Comparison of ENCODE assay signal across 1 cellular context in the genomic region with DNA sequence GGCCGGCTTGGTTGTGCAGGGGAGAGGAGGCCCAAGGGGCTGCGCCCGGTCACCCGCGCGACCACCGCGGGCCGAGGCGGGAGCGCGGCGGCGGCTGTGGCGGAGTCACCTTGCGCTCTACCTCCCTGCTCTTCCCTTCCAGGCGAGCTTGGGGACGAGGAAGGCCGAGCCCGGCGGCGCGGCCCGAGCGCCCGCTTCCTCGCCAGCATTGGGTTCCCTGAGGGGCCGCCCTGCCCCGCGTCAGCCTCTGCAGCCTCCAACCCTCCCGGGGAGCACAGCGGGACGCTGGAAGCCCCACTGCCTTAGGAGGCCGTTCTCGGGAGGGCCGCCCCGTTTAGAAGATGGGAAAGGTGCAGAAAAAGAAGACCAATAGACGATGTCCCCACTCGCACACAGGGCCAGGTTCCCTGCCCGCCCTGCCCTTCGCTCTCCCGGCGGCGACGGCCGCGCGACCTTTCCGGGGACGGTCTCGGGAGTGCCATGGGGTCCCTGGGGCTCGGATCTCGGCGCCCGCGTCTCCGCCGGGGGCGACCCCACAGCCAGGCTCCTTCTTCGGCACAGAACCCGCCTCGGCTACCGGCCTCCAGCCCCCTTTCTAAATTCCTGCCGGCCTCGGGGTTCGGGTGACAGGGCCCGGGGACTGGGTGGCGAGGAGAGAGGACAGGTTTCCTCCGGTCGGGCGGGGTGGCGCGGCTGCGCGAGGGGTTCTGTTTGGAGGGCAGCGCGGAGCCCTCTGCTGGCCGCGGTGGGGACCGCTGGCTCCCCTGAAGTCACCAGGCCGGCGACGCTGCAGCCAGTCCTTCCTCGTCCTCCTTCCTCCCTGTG.
TF ChIP-seq lines count a peak whose summit lies in the region.

No MANE protein-coding gene starts in this region.

TF ChIP-seq in HepG2, 621 proteins besides CTCF, POLR2A, EP300 and RAD21 (continued from another document and continues in another):
- peak; percentile 63; the same call in 1 of the 2 replicates for TF ChIP-seq AFF4 (CRISPR knock-in tag; IDR thresholded peaks at IDR 0.05)
- no peak for TF ChIP-seq CREB1 (IDR thresholded peaks at IDR 0.05)
- TF ChIP-seq CREB1 (CRISPR knock-in tag; IDR thresholded peaks at IDR 0.05), result no peak
- TF ChIP-seq SUZ12 (IDR thresholded peaks at IDR 0.05; ENCODE audit: low read depth, low read length), result no peak
- no peak for TF ChIP-seq EZH2 (conservative IDR thresholded peaks at IDR 0.05; ENCODE audit: low read depth, low read length)
- no peak for TF ChIP-seq FUBP1 (CRISPR knock-in tag; IDR thresholded peaks at IDR 0.05; ENCODE audit: borderline replicate concordance)
- TF ChIP-seq ZNF501 (CRISPR knock-in tag; IDR thresholded peaks at IDR 0.05), result peak; percentile 72; the same call in 1 of the 2 replicates
- TF ChIP-seq, protein P1, sequence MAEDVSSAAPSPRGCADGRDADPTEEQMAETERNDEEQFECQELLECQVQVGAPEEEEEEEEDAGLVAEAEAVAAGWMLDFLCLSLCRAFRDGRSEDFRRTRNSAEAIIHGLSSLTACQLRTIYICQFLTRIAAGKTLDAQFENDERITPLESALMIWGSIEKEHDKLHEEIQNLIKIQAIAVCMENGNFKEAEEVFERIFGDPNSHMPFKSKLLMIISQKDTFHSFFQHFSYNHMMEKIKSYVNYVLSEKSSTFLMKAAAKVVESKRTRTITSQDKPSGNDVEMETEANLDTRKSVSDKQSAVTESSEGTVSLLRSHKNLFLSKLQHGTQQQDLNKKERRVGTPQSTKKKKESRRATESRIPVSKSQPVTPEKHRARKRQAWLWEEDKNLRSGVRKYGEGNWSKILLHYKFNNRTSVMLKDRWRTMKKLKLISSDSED (CRISPR knock-in tag; IDR thresholded peaks at IDR 0.05), result no peak
- peak; percentile 88 for TF ChIP-seq ZBTB7B (CRISPR knock-in tag; IDR thresholded peaks at IDR 0.05)
- TF ChIP-seq ZNF275 (CRISPR knock-in tag; IDR thresholded peaks at IDR 0.05; ENCODE audit: borderline replicate concordance), result peak; percentile 67; the same call in 1 of the 2 replicates
- TF ChIP-seq, protein P2, sequence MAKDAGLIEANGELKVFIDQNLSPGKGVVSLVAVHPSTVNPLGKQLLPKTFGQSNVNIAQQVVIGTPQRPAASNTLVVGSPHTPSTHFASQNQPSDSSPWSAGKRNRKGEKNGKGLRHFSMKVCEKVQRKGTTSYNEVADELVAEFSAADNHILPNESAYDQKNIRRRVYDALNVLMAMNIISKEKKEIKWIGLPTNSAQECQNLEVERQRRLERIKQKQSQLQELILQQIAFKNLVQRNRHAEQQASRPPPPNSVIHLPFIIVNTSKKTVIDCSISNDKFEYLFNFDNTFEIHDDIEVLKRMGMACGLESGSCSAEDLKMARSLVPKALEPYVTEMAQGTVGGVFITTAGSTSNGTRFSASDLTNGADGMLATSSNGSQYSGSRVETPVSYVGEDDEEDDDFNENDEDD (CRISPR knock-in tag; IDR thresholded peaks at IDR 0.05; ENCODE audit: borderline replicate concordance), result peak; percentile 69; the same call in 1 of the 2 replicates
- no peak for TF ChIP-seq STAT5B (CRISPR knock-in tag; IDR thresholded peaks at IDR 0.05)
- TF ChIP-seq, protein P3, sequence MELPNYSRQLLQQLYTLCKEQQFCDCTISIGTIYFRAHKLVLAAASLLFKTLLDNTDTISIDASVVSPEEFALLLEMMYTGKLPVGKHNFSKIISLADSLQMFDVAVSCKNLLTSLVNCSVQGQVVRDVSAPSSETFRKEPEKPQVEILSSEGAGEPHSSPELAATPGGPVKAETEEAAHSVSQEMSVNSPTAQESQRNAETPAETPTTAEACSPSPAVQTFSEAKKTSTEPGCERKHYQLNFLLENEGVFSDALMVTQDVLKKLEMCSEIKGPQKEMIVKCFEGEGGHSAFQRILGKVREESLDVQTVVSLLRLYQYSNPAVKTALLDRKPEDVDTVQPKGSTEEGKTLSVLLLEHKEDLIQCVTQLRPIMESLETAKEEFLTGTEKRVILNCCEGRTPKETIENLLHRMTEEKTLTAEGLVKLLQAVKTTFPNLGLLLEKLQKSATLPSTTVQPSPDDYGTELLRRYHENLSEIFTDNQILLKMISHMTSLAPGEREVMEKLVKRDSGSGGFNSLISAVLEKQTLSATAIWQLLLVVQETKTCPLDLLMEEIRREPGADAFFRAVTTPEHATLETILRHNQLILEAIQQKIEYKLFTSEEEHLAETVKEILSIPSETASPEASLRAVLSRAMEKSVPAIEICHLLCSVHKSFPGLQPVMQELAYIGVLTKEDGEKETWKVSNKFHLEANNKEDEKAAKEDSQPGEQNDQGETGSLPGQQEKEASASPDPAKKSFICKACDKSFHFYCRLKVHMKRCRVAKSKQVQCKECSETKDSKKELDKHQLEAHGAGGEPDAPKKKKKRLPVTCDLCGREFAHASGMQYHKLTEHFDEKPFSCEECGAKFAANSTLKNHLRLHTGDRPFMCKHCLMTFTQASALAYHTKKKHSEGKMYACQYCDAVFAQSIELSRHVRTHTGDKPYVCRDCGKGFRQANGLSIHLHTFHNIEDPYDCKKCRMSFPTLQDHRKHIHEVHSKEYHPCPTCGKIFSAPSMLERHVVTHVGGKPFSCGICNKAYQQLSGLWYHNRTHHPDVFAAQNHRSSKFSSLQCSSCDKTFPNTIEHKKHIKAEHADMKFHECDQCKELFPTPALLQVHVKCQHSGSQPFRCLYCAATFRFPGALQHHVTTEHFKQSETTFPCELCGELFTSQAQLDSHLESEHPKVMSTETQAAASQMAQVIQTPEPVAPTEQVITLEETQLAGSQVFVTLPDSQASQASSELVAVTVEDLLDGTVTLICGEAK (IDR thresholded peaks at IDR 0.05), result no peak
- TF ChIP-seq, protein P3 (CRISPR knock-in tag; IDR thresholded peaks at IDR 0.05), result no peak; the same call in 1 of the 2 replicates
- peak; percentile 67; the same call in 1 of the 3 replicates for TF ChIP-seq MXI1 (IDR thresholded peaks at IDR 0.05; ENCODE audit: borderline replicate concordance, low read depth, low read length)
- peak; percentile 94; the same call in 1 of the 2 replicates for TF ChIP-seq GLI4 (CRISPR knock-in tag; IDR thresholded peaks at IDR 0.05; ENCODE audit: borderline replicate concordance)
- no peak for TF ChIP-seq HDAC6 (IDR thresholded peaks at IDR 0.05; ENCODE audit: low read depth, low read length)
- peak; percentile 62; the same call in 1 of the 2 replicates for TF ChIP-seq FOXJ3 (CRISPR knock-in tag; IDR thresholded peaks at IDR 0.05; ENCODE audit: borderline replicate concordance)
- TF ChIP-seq ZNF101 (CRISPR knock-in tag; IDR thresholded peaks at IDR 0.05; ENCODE audit: borderline replicate concordance, low read depth), result peak; percentile 66; the same call in 1 of the 2 replicates
- peak; percentile 61; the same call in 1 of the 2 replicates for TF ChIP-seq KLF11 (CRISPR knock-in tag; IDR thresholded peaks at IDR 0.05)
- peak; percentile 74; the same call in 1 of the 2 replicates for TF ChIP-seq KAT7 (CRISPR knock-in tag; IDR thresholded peaks at IDR 0.05; ENCODE audit: borderline replicate concordance)
- TF ChIP-seq, protein P4, sequence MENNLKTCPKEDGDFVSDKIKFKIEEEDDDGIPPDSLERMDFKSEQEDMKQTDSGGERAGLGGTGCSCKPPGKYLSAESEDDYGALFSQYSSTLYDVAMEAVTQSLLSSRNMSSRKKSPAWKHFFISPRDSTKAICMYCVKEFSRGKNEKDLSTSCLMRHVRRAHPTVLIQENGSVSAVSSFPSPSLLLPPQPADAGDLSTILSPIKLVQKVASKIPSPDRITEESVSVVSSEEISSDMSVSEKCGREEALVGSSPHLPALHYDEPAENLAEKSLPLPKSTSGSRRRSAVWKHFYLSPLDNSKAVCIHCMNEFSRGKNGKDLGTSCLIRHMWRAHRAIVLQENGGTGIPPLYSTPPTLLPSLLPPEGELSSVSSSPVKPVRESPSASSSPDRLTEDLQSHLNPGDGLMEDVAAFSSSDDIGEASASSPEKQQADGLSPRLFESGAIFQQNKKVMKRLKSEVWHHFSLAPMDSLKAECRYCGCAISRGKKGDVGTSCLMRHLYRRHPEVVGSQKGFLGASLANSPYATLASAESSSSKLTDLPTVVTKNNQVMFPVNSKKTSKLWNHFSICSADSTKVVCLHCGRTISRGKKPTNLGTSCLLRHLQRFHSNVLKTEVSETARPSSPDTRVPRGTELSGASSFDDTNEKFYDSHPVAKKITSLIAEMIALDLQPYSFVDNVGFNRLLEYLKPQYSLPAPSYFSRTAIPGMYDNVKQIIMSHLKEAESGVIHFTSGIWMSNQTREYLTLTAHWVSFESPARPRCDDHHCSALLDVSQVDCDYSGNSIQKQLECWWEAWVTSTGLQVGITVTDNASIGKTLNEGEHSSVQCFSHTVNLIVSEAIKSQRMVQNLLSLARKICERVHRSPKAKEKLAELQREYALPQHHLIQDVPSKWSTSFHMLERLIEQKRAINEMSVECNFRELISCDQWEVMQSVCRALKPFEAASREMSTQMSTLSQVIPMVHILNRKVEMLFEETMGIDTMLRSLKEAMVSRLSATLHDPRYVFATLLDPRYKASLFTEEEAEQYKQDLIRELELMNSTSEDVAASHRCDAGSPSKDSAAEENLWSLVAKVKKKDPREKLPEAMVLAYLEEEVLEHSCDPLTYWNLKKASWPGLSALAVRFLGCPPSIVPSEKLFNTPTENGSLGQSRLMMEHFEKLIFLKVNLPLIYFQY (CRISPR knock-in tag; IDR thresholded peaks at IDR 0.05; ENCODE audit: borderline replicate concordance), result peak; percentile 18; the same call in 1 of the 2 replicates
- TF ChIP-seq ZFP36L2 (CRISPR knock-in tag; IDR thresholded peaks at IDR 0.05), result 0 out of 2 replicates have a peak, but pooled peaks have one; percentile 12
- TF ChIP-seq HMG20B (CRISPR knock-in tag; conservative IDR thresholded peaks at IDR 0.05), result no peak
